ENCODE assay signal across 18 cellular contexts in genomic region chr2:30653847-30654246, GRCh38.
DNase-seq lines count a peak whose midpoint lies in the region; ATAC-seq and TF ChIP-seq lines count a peak whose summit lies in the region.
"Had no signal": no experiment of that assay in that cellular context is flagged by ENCODE, and none has a peak within 500 bp of the region (broad histone marks: within the 10 kb centered on the region; RNA-seq: fewer than 3 reads in every experiment).

No MANE protein-coding gene starts in this region.

- no peaks in the 10 kb centered on the region for H3K27me3 Mint-ChIP-seq in activated CD4-positive, alpha-beta memory T cell treated with anti-CD3 and anti-CD28 coated beads for 36 hours
- H3K27me3 Mint-ChIP-seq: activated CD4-positive, alpha-beta memory T cell treated with anti-CD3 and anti-CD28 coated beads, Interleukin-2, amount 10 ng/mL, durations not matched to agents 7 days and 5 days had no signal

- CTCF ChIA-PET in PC-3 (lab: Charles Lee), result no interaction called here
- CTCF ChIA-PET in activated CD4-positive, alpha-beta memory T cell treated with anti-CD3 and anti-CD28 coated beads for 36 hours (lab: Charles Lee), result interaction anchor here (1.0 to 1.8 kb wide), 4 partner anchors 32 to 446 kb away, joined by 3 to 5 read pairs (median 4); no protein-coding TSS in a partner anchor

- no peaks in the 10 kb centered on the region for H3K36me3 Mint-ChIP-seq in activated CD4-positive, alpha-beta memory T cell treated with anti-CD3 and anti-CD28 coated beads for 36 hours
- H3K36me3 Mint-ChIP-seq: CD14-positive monocyte had no signal

- H3K36me3 ChIP-seq in PC-3 (ENCODE audit: low read depth, low read length) (no peaks in the 10 kb centered on the region), osteoblast (ENCODE audit: insufficient read depth, low read length) (no peaks in the 10 kb centered on the region), colonic mucosa (no peaks in the 10 kb centered on the region)
- H3K36me3 ChIP-seq: transverse colon had no signal

- H3K79me2 ChIP-seq in PC-3 (ENCODE audit: low read length), result no peaks in the 10 kb centered on the region
- no peaks in the 10 kb centered on the region for H3K79me2 ChIP-seq in osteoblast (ENCODE audit: insufficient read depth, low read length)

- TF ChIP-seq CTCF in PC-3 (conservative IDR thresholded peaks at IDR 0.05; ENCODE audit: low read depth, low read length), result no peak
- no peak for TF ChIP-seq CTCF in osteoblast (IDR thresholded peaks at IDR 0.05; ENCODE audit: extremely low read depth, low read depth, low read length)
- TF ChIP-seq CTCF in colonic mucosa (IDR thresholded peaks at IDR 0.05), result no peak

- intact Hi-C loops in PC-3 (cut with micrococcal nuclease) (no loop called here), colonic mucosa (cut with DNase I) (no loop called here)
- intact Hi-C loops in activated CD4-positive, alpha-beta memory T cell treated with anti-CD3 and anti-CD28 coated beads for 36 hours (cut with micrococcal nuclease), result no loop called here

- H3K9me3 ChIP-seq in PC-3 (ENCODE audit: low read length) (no peaks in the 10 kb centered on the region), osteoblast (ENCODE audit: low read depth, low read length) (no peaks in the 10 kb centered on the region), colonic mucosa (no peaks in the 10 kb centered on the region)
- H3K9me3 ChIP-seq: transverse colon had no signal

- H3K27me3 ChIP-seq in PC-3 (ENCODE audit: low read length), result no peaks in the 10 kb centered on the region
- H3K27me3 ChIP-seq in osteoblast (ENCODE audit: insufficient read depth, low read length), result no peaks in the 10 kb centered on the region
- no peaks in the 10 kb centered on the region for H3K27me3 ChIP-seq in colonic mucosa
- H3K27me3 ChIP-seq: transverse colon had no signal

- H3K27ac ChIP-seq in PC-3 (ENCODE audit: low read length), result no peak overlapping the region
- peak overlapping the region; percentile 15 for H3K27ac ChIP-seq in osteoblast (ENCODE audit: low read depth, low read length)
- no peak overlapping the region for H3K27ac ChIP-seq in colonic mucosa
- H3K27ac ChIP-seq: transverse colon had no signal

- H3K9me3 Mint-ChIP-seq in activated CD4-positive, alpha-beta memory T cell treated with anti-CD3 and anti-CD28 coated beads for 36 hours, result no peaks in the 10 kb centered on the region
- H3K9me3 Mint-ChIP-seq: activated CD4-positive, alpha-beta memory T cell treated with anti-CD3 and anti-CD28 coated beads, Interleukin-2, amount 10 ng/mL, durations not matched to agents 7 days and 5 days; activated T-helper 2 cell treated with anti-CD3 and anti-CD28 coated beads, Interferon-gamma antibody, Interleukin-2, Interleukin-4, amounts not matched to agents 10 μg/mL and 5 μg/mL and 100 μg/mL, durations not matched to agents 14 hours and 24 hours and 36 hours had no signal

- no peaks in the 10 kb centered on the region for H3K9me2 ChIP-seq in PC-3 (replicated peaks; ENCODE audit: low read length)

- POLR2A ChIA-PET in PC-3 (lab: Charles Lee; ENCODE audit: unreplicated experiment), result no interaction called here
- POLR2A ChIA-PET in activated CD4-positive, alpha-beta memory T cell treated with anti-CD3 and anti-CD28 coated beads for 36 hours (lab: Charles Lee), result no interaction called here

- H3K4me2 ChIP-seq in PC-3 (ENCODE audit: low read length), result no peak overlapping the region
- peak overlapping the region; percentile 16 for H3K4me2 ChIP-seq in osteoblast (ENCODE audit: insufficient read depth, low read length)
- H3K4me2 ChIP-seq: smooth muscle cell had no signal

- no peaks in the 10 kb centered on the region for H3K4me1 Mint-ChIP-seq in activated CD4-positive, alpha-beta memory T cell treated with anti-CD3 and anti-CD28 coated beads for 36 hours (ENCODE audit: low read depth)
- H3K4me1 Mint-ChIP-seq: activated CD4-positive, alpha-beta memory T cell treated with anti-CD3 and anti-CD28 coated beads, Interleukin-2, amount 10 ng/mL, durations not matched to agents 7 days and 5 days; CD14-positive monocyte had no signal

- no peak overlapping the region for H2AFZ ChIP-seq in PC-3 (ENCODE audit: low read length)
- no peak overlapping the region for H2AFZ ChIP-seq in osteoblast (ENCODE audit: low read length)

- H3K4me1 ChIP-seq in PC-3 (ENCODE audit: insufficient read depth, low read length) (no peaks in the 10 kb centered on the region), osteoblast (ENCODE audit: insufficient read depth, low read length) (peaks cover 15% of the 10 kb centered on the region), colonic mucosa (no peaks in the 10 kb centered on the region)
- H3K4me1 ChIP-seq: transverse colon had no signal

- H3K9ac ChIP-seq in PC-3 (ENCODE audit: low read length) (no peak overlapping the region), colonic mucosa (ENCODE audit: low read depth in 2 of 2, low read length in 2 of 2) (no peak overlapping the region)

- H3F3A ChIP-seq in PC-3 (ENCODE audit: low read length, unreplicated experiment), result no peaks in the 10 kb centered on the region

- DNase-seq in GM03348 (ENCODE audit: low spot score) (peak; percentile 37), PC-3 (peak; percentile 14), fibroblast of gingiva (ENCODE audit: low read depth) (peak; percentile 43), osteoblast (ENCODE audit: insufficient read length, low spot score, missing footprints) (peak; percentile 72), NCI-H1092 treated with DMSO at 0.1 percent for 48 hours (lab: John Stamatoyannopoulos, UW) (no peak), colonic mucosa (no peak)
- no peak for DNase-seq in activated CD4-positive, alpha-beta memory T cell treated with anti-CD3 and anti-CD28 coated beads for 36 hours
- DNase-seq: activated CD4-positive, alpha-beta memory T cell treated with anti-CD3 and anti-CD28 coated beads, Interleukin-2, amount 10 ng/mL, durations not matched to agents 7 days and 5 days; dermis blood vessel endothelial cell; DMS79; islet precursor cell; KBM-7; midbrain; NCI-H1105 treated with DMSO at 0.1 percent for 48 hours; transverse colon had no signal

- BruUV-seq in PC-3 (replicated peaks; lab: Mats Ljungman, UMichigan), result no TSS peak

- H3K4me3 ChIP-seq in PC-3 (ENCODE audit: low read length) (no peak overlapping the region), osteoblast (ENCODE audit: insufficient read depth, low read length) (no peak overlapping the region), colonic mucosa (no peak overlapping the region)
- H3K4me3 ChIP-seq: smooth muscle cell, transverse colon had no signal

- no peak overlapping the region for H3K4me3 Mint-ChIP-seq in activated CD4-positive, alpha-beta memory T cell treated with anti-CD3 and anti-CD28 coated beads for 36 hours
- H3K4me3 Mint-ChIP-seq: activated CD4-positive, alpha-beta memory T cell treated with anti-CD3 and anti-CD28 coated beads, Interleukin-2, amount 10 ng/mL, durations not matched to agents 7 days and 5 days; CD14-positive monocyte had no signal

- peak; percentile 67 for ATAC-seq in PC-3

- no peak overlapping the region for H3K27ac Mint-ChIP-seq in activated CD4-positive, alpha-beta memory T cell treated with anti-CD3 and anti-CD28 coated beads for 36 hours
- H3K27ac Mint-ChIP-seq: activated CD4-positive, alpha-beta memory T cell treated with anti-CD3 and anti-CD28 coated beads, Interleukin-2, amount 10 ng/mL, durations not matched to agents 7 days and 5 days; activated T-helper 2 cell treated with anti-CD3 and anti-CD28 coated beads, Interferon-gamma antibody, Interleukin-2, Interleukin-4, amounts not matched to agents 10 μg/mL and 5 μg/mL and 100 μg/mL, durations not matched to agents 14 hours and 24 hours and 36 hours; CD14-positive monocyte had no signal

- H4K20me1 ChIP-seq in PC-3 (ENCODE audit: low read length) (no peaks in the 10 kb centered on the region), osteoblast (ENCODE audit: insufficient read depth, low read length) (no peaks in the 10 kb centered on the region)

Comparison
In these comparisons a context has a peak if more than half of its experiments do, and no peak if none do; other contexts are left out.
1. DNase-seq: peak in GM03348 (single experiment), PC-3 (single experiment), fibroblast of gingiva (single experiment) and osteoblast (single experiment); none in NCI-H1092 treated with DMSO at 0.1 percent for 48 hours (single experiment), activated CD4-positive, alpha-beta memory T cell treated with anti-CD3 and anti-CD28 coated beads for 36 hours (single experiment) and colonic mucosa (single experiment).